11 cellular contexts compared by ENCODE assay signal in genomic region chr3:15631426-15632211, GRCh38. TPM values are rescaled to one million over a fixed set of nuclear protein-coding genes. Genes with fewer than 3 reads are reported as not detected.
DNase-seq lines count a peak whose midpoint lies in the region; ATAC-seq and TF ChIP-seq lines count a peak whose summit lies in the region.
"Had no signal": no experiment of that assay in that cellular context is flagged by ENCODE, and none has a peak within 500 bp of the region (broad histone marks: within the 10 kb centered on the region; RNA-seq: fewer than 3 reads in every experiment).

No MANE protein-coding gene starts in this region.

- intact Hi-C loops in MCF 10A (cut with micrococcal nuclease) (loop anchor here (2.0 to 5.0 kb wide), 4 partner anchors 51 to 615 kb away; partner anchors contain the start of gene ANKRD28), breast epithelium (cut with DNase I; ENCODE audit: low total_unique reads) (no loop called here), mammary epithelial cell (cut with micrococcal nuclease) (loop anchor here (2.0 to 5.0 kb wide), 3 partner anchors 45 to 417 kb away; no protein-coding TSS in a partner anchor), natural killer cell (cut with micrococcal nuclease) (loop anchor here (2.0 kb wide), 1 partner anchor 615 kb away; no protein-coding TSS in a partner anchor)

- peaks cover 0 to 7% of the 10 kb centered on the region in 2 donors for H3K4me1 ChIP-seq in breast epithelium
- peaks cover 59% of the 10 kb centered on the region for H3K4me1 ChIP-seq in mammary epithelial cell (ENCODE audit: insufficient read depth, low read length)
- H3K4me1 ChIP-seq in upper lobe of left lung = peaks cover 21 to 40% (median 30%) of the 10 kb centered on the region in 4 donors

- H3K9me3 Mint-ChIP-seq in MCF 10A (ENCODE audit: unreplicated experiment) (no peaks in the 10 kb centered on the region), natural killer cell (no peaks in the 10 kb centered on the region)
- H3K9me3 Mint-ChIP-seq: effector memory CD8-positive, alpha-beta T cell had no signal

- H3K4me3 Mint-ChIP-seq in MCF 10A (ENCODE audit: unreplicated experiment) (no peak overlapping the region), natural killer cell (peak overlapping the region; percentile 17)

- H3K27me3 Mint-ChIP-seq in MCF 10A (ENCODE audit: insufficient read depth, unreplicated experiment) = no peaks in the 10 kb centered on the region
- H3K27me3 Mint-ChIP-seq in natural killer cell (ENCODE audit: low read depth in 2 of 2) = no peaks in the 10 kb centered on the region
- H3K27me3 Mint-ChIP-seq: activated naive CD8-positive, alpha-beta T cell; effector memory CD8-positive, alpha-beta T cell had no signal

- TF ChIP-seq POLR2A in breast epithelium (IDR thresholded peaks at IDR 0.05) (no peak), upper lobe of left lung (IDR thresholded peaks at IDR 0.05) (no peak)

- no peaks in the 10 kb centered on the region for H4K20me1 ChIP-seq in mammary epithelial cell (ENCODE audit: insufficient read depth, low read length)

- H3K27me3 ChIP-seq in breast epithelium (no peaks in the 10 kb centered on the region), mammary epithelial cell (ENCODE audit: insufficient read depth, low read length) (no peaks in the 10 kb centered on the region), upper lobe of left lung (no peaks in the 10 kb centered on the region)

- no peak overlapping the region for H3K27ac ChIP-seq in breast epithelium
- peak overlapping the region; percentile 28 for H3K27ac ChIP-seq in mammary epithelial cell (ENCODE audit: insufficient read depth, low read depth, low read length)
- peak overlapping the region in 3 of 4 donors; percentile 32 to 60 (median 51) for H3K27ac ChIP-seq in upper lobe of left lung

- H3K27ac Mint-ChIP-seq in MCF 10A (ENCODE audit: low read depth, unreplicated experiment) (peak overlapping the region; percentile 89), natural killer cell (peak overlapping the region in 1 of 2 donors; percentile 42)

- in situ Hi-C loops in mammary epithelial cell (cut with MboI; ENCODE audit: low sequenced_read_pairs in 2 of 2) = loop anchor here (10.0 to 25.0 kb wide), 3 partner anchors 173 to 606 kb away; no protein-coding TSS in a partner anchor

- H2AFZ ChIP-seq in mammary epithelial cell (ENCODE audit: low read depth, low read length) = peak overlapping the region; percentile 24

- CTCF ChIA-PET in MCF 10A (lab: Yijun Ruan, JAX) (interaction anchor here (0.6 to 2.3 kb wide), 7 partner anchors 13 to 167 kb away, joined by 3 to 24 read pairs (median 4); no protein-coding TSS in a partner anchor), mammary epithelial cell (lab: Charles Lee; ENCODE audit: low non-redundant PET) (interaction anchor here (0.9 kb wide), 1 partner anchor 181 kb away, joined by 5 read pairs; no protein-coding TSS in a partner anchor)

- H3K36me3 ChIP-seq in breast epithelium (no peaks in the 10 kb centered on the region), mammary epithelial cell (ENCODE audit: insufficient read depth, low read length) (no peaks in the 10 kb centered on the region), upper lobe of left lung (no peaks in the 10 kb centered on the region)

- H3K9ac ChIP-seq in mammary epithelial cell (ENCODE audit: insufficient read depth, low read length) = no peak overlapping the region

- no peaks in the 10 kb centered on the region for H3K9me3 ChIP-seq in breast epithelium
- H3K9me3 ChIP-seq in mammary epithelial cell (replicated peaks; ENCODE audit: insufficient read depth, low read length) = no peaks in the 10 kb centered on the region
- no peaks in the 10 kb centered on the region for H3K9me3 ChIP-seq in upper lobe of left lung

- H3K36me3 Mint-ChIP-seq in MCF 10A (ENCODE audit: insufficient read depth, unreplicated experiment) (no peaks in the 10 kb centered on the region), natural killer cell (no peaks in the 10 kb centered on the region)

- BruUV-seq in MCF 10A (replicated peaks; lab: Mats Ljungman, UMichigan) (no TSS peak), mammary epithelial cell (replicated peaks; lab: Mats Ljungman, UMichigan) (no TSS peak)

- peak overlapping the region; percentile 96 for H3K4me2 ChIP-seq in mammary epithelial cell (ENCODE audit: insufficient read depth, low read depth, low read length)

- TF ChIP-seq CTCF in MCF 10A (IDR thresholded peaks at IDR 0.05; ENCODE audit: unreplicated experiment) (no peak), breast epithelium (IDR thresholded peaks at IDR 0.05) (no peak), mammary epithelial cell (conservative IDR thresholded peaks at IDR 0.05 in 1 of 2, IDR thresholded peaks at IDR 0.05 in 1 of 2; ENCODE audit: extremely low read depth in 1 of 2, insufficient read depth in 1 of 2, low read depth in 1 of 2, low read length in 2 of 2) (no peak), natural killer cell (IDR thresholded peaks at IDR 0.05) (no peak), upper lobe of left lung (IDR thresholded peaks at IDR 0.05) (no peak)

- dilution Hi-C loops in mammary epithelial cell (cut with HindIII; ENCODE audit: low sequenced_read_pairs) = no loop called here

- ATAC-seq in natural killer cell = no peak
- no peak for ATAC-seq in upper lobe of left lung (ENCODE audit: low FRiP score in 2 of 2)
- ATAC-seq: effector memory CD8-positive, alpha-beta T cell had no signal

- POLR2A ChIA-PET in MCF 10A (lab: Yijun Ruan, JAX) = interaction anchor here (0.5 to 3.5 kb wide), 8 partner anchors 15 to 550 kb away, joined by 3 to 24 read pairs (median 6); no protein-coding TSS in a partner anchor

- H3K4me3 ChIP-seq in breast epithelium (no peak overlapping the region), mammary epithelial cell (replicated peaks in 1 of 3; ENCODE audit: insufficient read depth in 1 of 3, low read depth in 2 of 3, low read length in 3 of 3) (no peak overlapping the region), upper lobe of left lung (no peak overlapping the region)

- no peak for TF ChIP-seq EP300 in upper lobe of left lung (IDR thresholded peaks at IDR 0.05)

- H3K4me1 Mint-ChIP-seq in MCF 10A (ENCODE audit: insufficient read depth, unreplicated experiment) (peaks cover 44% of the 10 kb centered on the region), natural killer cell (peaks cover 35 to 37% of the 10 kb centered on the region in 2 donors)

- WGBS in mammary epithelial cell (ENCODE audit: low coverage, missing lambda C conversion rate) = 71% methylated on average over 6 of the region's 12 CpGs
- WGBS in upper lobe of left lung, 2 donors = 84 to 86% methylated on average over 12 of the region's 12 CpGs

- no peaks in the 10 kb centered on the region for H3K79me2 ChIP-seq in mammary epithelial cell (ENCODE audit: insufficient read depth, low read length)

- DNase-seq in MCF 10A (ENCODE audit: unreplicated experiment) = peak; percentile 14
- DNase-seq in breast epithelium (ENCODE audit: low spot score in 2 of 2) = no peak
- no peak for DNase-seq in mammary epithelial cell
- no peak for DNase-seq in natural killer cell
- peak in 1 of 2 donors; percentile 31 for DNase-seq in upper lobe of left lung
- DNase-seq in NCI-H1694 (lab: John Stamatoyannopoulos, UW) = no peak
- DNase-seq in amygdala (lab: John Stamatoyannopoulos, UW) = no peak
- no peak for DNase-seq in NCI-H2081 (lab: John Stamatoyannopoulos, UW)
- DNase-seq: effector memory CD8-positive, alpha-beta T cell; NCI-H2029 treated with DMSO at 0.1 percent for 48 hours had no signal

RNA-seq across cellular contexts. Expression of gene BTD, which starts 30.1 kb away (rescaled TPM):
- 5.9 and 7.2 TPM in 2 replicates for total RNA-seq in MCF 10A (2022)
- total RNA-seq in breast epithelium = 10 to 100 TPM; 30.2 to 89.8 (median 35.1) TPM
- 10 to 100 TPM in 1 of 2 donors, 1 to 10 TPM in 1; 8.0 to 21.7 TPM for total RNA-seq in mammary epithelial cell
- 17.2 TPM for polyA plus RNA-seq in mammary epithelial cell
- 15.1 TPM for polyA minus RNA-seq in mammary epithelial cell
- total RNA-seq in natural killer cell = 10 to 100 TPM; 19.9 to 27.5 (median 23.6) TPM
- total RNA-seq in upper lobe of left lung = 10 to 100 TPM in 5 of 6 donors, 1 to 10 TPM in 1; 6.8 to 32.2 (median 21.8) TPM

RNA-seq across cellular contexts. Expression of gene HACL1, which starts 30.2 kb away (rescaled TPM):
- total RNA-seq in MCF 10A (2022) (19.6 and 21.0 TPM in 2 replicates), breast epithelium (10 to 100 TPM; 27.7 to 40.3 (median 28.8) TPM), mammary epithelial cell (10 to 100 TPM; 17.4 to 22.5 TPM), natural killer cell (10 to 100 TPM; 36.7 to 39.8 (median 37.3) TPM), upper lobe of left lung (10 to 100 TPM; 12.9 to 32.5 (median 19.6) TPM)
- polyA plus RNA-seq in mammary epithelial cell = 23.5 TPM
- 29.6 TPM for polyA minus RNA-seq in mammary epithelial cell

Comparison
In these comparisons a context has a peak if more than half of its experiments do, and no peak if none do; other contexts are left out.
1. H3K27ac ChIP-seq: peak in mammary epithelial cell (single experiment) and upper lobe of left lung (3 of 4); none in breast epithelium (0 of 2).